In the genomic region with DNA sequence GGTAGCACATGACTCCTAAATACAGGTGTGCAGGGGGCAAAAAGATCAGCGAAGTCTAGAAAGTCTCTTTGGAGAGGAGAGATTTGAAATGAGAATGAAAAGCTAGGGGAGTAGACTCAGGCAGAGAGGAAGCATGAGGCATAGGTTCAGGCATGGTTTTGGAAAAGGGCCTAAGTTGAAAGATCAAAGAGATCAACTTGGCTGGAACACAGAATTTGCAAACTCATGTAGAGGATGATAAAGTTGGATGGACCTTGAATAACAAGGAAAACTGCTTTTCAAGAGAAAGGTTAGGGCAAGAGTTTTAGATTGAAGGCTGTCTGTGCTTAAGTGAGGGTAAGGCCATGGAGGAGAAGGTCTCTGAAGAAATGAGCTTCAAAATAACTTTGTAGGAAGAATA, we compare ENCODE assay signal across 25 cellular contexts. TPM values are rescaled to one million over a fixed set of nuclear protein-coding genes. Genes with fewer than 3 reads are reported as not detected.
DNase-seq lines count a peak whose midpoint lies in the region; ATAC-seq and TF ChIP-seq lines count a peak whose summit lies in the region.
"Had no signal": no experiment of that assay in that cellular context is flagged by ENCODE, and none has a peak within 500 bp of the region (broad histone marks: within the 10 kb centered on the region; RNA-seq: fewer than 3 reads in every experiment).

No MANE protein-coding gene starts in this region.

- H3K4me3 ChIP-seq in BLaER1 (no peak overlapping the region), mammary epithelial cell (replicated peaks in 1 of 3; ENCODE audit: insufficient read depth in 1 of 3, low read depth in 2 of 3, low read length in 3 of 3) (no peak overlapping the region)

- DNase-seq in M059J (ENCODE audit: low read depth) (peak; percentile 43), mammary epithelial cell (peak; percentile 8), left lobe of liver (ENCODE audit: low spot score) (no peak), NCI-H524 treated with DMSO at 0.1 percent for 48 hours (lab: John Stamatoyannopoulos, UW) (no peak), ecto neural progenitor cell (ENCODE audit: low spot score) (no peak)
- DNase-seq: activated CD4-positive, alpha-beta T cell treated with anti-CD3 and anti-CD28 coated beads, Interleukin-2, amount 50 U/mL, for 1 hour; anterior cingulate cortex; CD4-positive, alpha-beta T cell; effector CD4-positive, alpha-beta T cell; erythroblast; hypothalamus; KBM-7; left ventricle myocardium superior; naive thymus-derived CD4-positive, alpha-beta T cell; NCI-H1694; NCI-H526 treated with DMSO at 0.1 percent for 48 hours; occipital lobe; retina; stimulated activated CD4-positive, alpha-beta T cell treated with anti-CD3 and anti-CD28 coated beads, Interleukin-2, amount 100 ng/mL, for 48 hours; T1000 had no signal

- dilution Hi-C loops in mammary epithelial cell (cut with HindIII; ENCODE audit: low sequenced_read_pairs) = loop anchor here (5.0 kb wide), 2 partner anchors 44 to 61 kb away; no protein-coding TSS in a partner anchor

- no peaks in the 10 kb centered on the region for H3K9me3 ChIP-seq in BLaER1
- no peaks in the 10 kb centered on the region for H3K9me3 ChIP-seq in mammary epithelial cell (replicated peaks; ENCODE audit: insufficient read depth, low read length)

- ATAC-seq in left lobe of liver = peak; percentile 43
- ATAC-seq in GM18867 (IDR thresholded peaks at IDR 0.05; ENCODE audit: unreplicated experiment) = no peak
- no peak for ATAC-seq in HG03097 (IDR thresholded peaks at IDR 0.05; ENCODE audit: low FRiP score, unreplicated experiment)
- ATAC-seq: left ventricle myocardium superior; naive thymus-derived CD4-positive, alpha-beta T cell; stimulated activated effector memory CD8-positive, alpha-beta T cell treated with anti-CD3 and anti-CD28 coated beads, Interleukin-12 subunit alpha, Interleukin-12 subunit beta, amount 100 ng/mL, for 72 hours; WTC11 had no signal

- CTCF ChIA-PET in mammary epithelial cell (lab: Charles Lee; ENCODE audit: low non-redundant PET) = no interaction called here

- no TSS peak for BruUV-seq in mammary epithelial cell (replicated peaks; lab: Mats Ljungman, UMichigan)

- H3K27me3 ChIP-seq in BLaER1 (no peaks in the 10 kb centered on the region), mammary epithelial cell (ENCODE audit: insufficient read depth, low read length) (no peaks in the 10 kb centered on the region)

- H3K4me2 ChIP-seq in BLaER1 = peak overlapping the region; percentile 73
- no peak overlapping the region for H3K4me2 ChIP-seq in mammary epithelial cell (ENCODE audit: insufficient read depth, low read depth, low read length)

- H4K20me1 ChIP-seq in BLaER1 = no peaks in the 10 kb centered on the region
- no peaks in the 10 kb centered on the region for H4K20me1 ChIP-seq in mammary epithelial cell (ENCODE audit: insufficient read depth, low read length)

- no peak for TF ChIP-seq CTCF in mammary epithelial cell (conservative IDR thresholded peaks at IDR 0.05 in 1 of 2, IDR thresholded peaks at IDR 0.05 in 1 of 2; ENCODE audit: extremely low read depth in 1 of 2, insufficient read depth in 1 of 2, low read depth in 1 of 2, low read length in 2 of 2)

- H3K79me2 ChIP-seq in mammary epithelial cell (ENCODE audit: insufficient read depth, low read length) = no peaks in the 10 kb centered on the region

- no peak overlapping the region for H3K9ac ChIP-seq in BLaER1
- H3K9ac ChIP-seq in mammary epithelial cell (ENCODE audit: insufficient read depth, low read length) = no peak overlapping the region

- H2AFZ ChIP-seq in mammary epithelial cell (ENCODE audit: low read depth, low read length) = no peak overlapping the region

- intact Hi-C loops in mammary epithelial cell (cut with micrococcal nuclease) = loop anchor here (5.0 kb wide), 1 partner anchor 86 kb away; no protein-coding TSS in a partner anchor

- H3K36me3 ChIP-seq in BLaER1 (no peaks in the 10 kb centered on the region), mammary epithelial cell (ENCODE audit: insufficient read depth, low read length) (no peaks in the 10 kb centered on the region)

- H3K27ac ChIP-seq in BLaER1 = no peak overlapping the region
- H3K27ac ChIP-seq in mammary epithelial cell (ENCODE audit: insufficient read depth, low read depth, low read length) = no peak overlapping the region

- H3K4me1 ChIP-seq in BLaER1 = peaks cover 20% of the 10 kb centered on the region
- peaks cover 20% of the 10 kb centered on the region for H3K4me1 ChIP-seq in mammary epithelial cell (ENCODE audit: insufficient read depth, low read length)

- in situ Hi-C loops in mammary epithelial cell (cut with MboI; ENCODE audit: low sequenced_read_pairs in 2 of 2) = no loop called here

- 100% methylated on average over 1 of the region's 1 CpG for WGBS in mammary epithelial cell (ENCODE audit: low coverage, missing lambda C conversion rate)

RNA-seq across cellular contexts. Expression of a gene that starts 47.4 kb away (rescaled TPM):
- 46.0 and 61.5 TPM in 2 replicates for total RNA-seq in M059J (2014; rRNA removed; shearing (Covaris generic))
- total RNA-seq in mammary epithelial cell = 10 to 100 TPM; 48.2 to 57.7 TPM
- polyA plus RNA-seq in mammary epithelial cell = 58.2 TPM
- 47.9 TPM for polyA minus RNA-seq in mammary epithelial cell
- 33.4 TPM for total RNA-seq in left lobe of liver

Comparison
In these comparisons a context has a peak if more than half of its experiments do, and no peak if none do; other contexts are left out.
1. DNase-seq: peak in M059J (single experiment) and mammary epithelial cell (single experiment); none in left lobe of liver (single experiment), NCI-H524 treated with DMSO at 0.1 percent for 48 hours (single experiment) and ecto neural progenitor cell (single experiment).